In genomic region chr18:370753-371615, GRCh38 we compare ENCODE assay signal across 19 cellular contexts.
A peak's percentile ranks its signal among the peaks of the same experiment; 100 is the strongest.
DNase-seq lines count a peak whose midpoint lies in the region; ATAC-seq, FAIRE-seq and TF ChIP-seq lines count a peak whose summit lies in the region.
"Had no signal": no experiment of that assay in that cellular context is flagged by ENCODE, and none has a peak within 500 bp of the region (broad histone marks: within the 10 kb centered on the region; RNA-seq: fewer than 3 reads in every experiment).

No MANE protein-coding gene starts in this region.

- TF ChIP-seq CTCF in astrocyte (IDR thresholded peaks at IDR 0.05; ENCODE audit: insufficient read depth, low read depth, low read length) = no peak

- WGBS in right cardiac atrium = 44% methylated on average over 5 of the region's 5 CpGs

- peak; percentile 42 for DNase-seq in EH (ENCODE audit: low read depth)
- DNase-seq in astrocyte (ENCODE audit: low read depth) = no peak
- DNase-seq in right cardiac atrium = no peak
- no peak for DNase-seq in stimulated activated naive B cell treated with anti-CD40 and anti-IgM and Interleukin-4, amounts not matched to agents 10 μg/mL and 1 μg/mL and 100 μg/mL, for 72 hours
- DNase-seq in activated CD4-positive, alpha-beta T cell treated with anti-CD3 and anti-CD28 coated beads for 1 hour = no peak
- DNase-seq: activated CD8-positive, alpha-beta T cell treated with anti-CD3 and anti-CD28 coated beads, Interleukin-2, amount 10 ng/mL, durations not matched to agents 7 days and 5 days; DMS79; effector memory CD4-positive, alpha-beta T cell; foreskin melanocyte; natural killer cell; NCI-H1092 treated with DMSO at 0.1 percent for 48 hours; NCI-H774; RPMI8226; T-helper 1 cell had no signal

- H3K27me3 Mint-ChIP-seq in astrocyte (ENCODE audit: low read depth, unreplicated experiment) = peaks cover 2% of the 10 kb centered on the region
- peaks cover 2 to 8% of the 10 kb centered on the region in 2 donors for H3K27me3 Mint-ChIP-seq in stimulated activated naive B cell treated with anti-CD40 and anti-IgM and Interleukin-4, amounts not matched to agents 10 μg/mL and 1 μg/mL and 100 μg/mL, for 72 hours

- H2AFZ ChIP-seq in astrocyte (ENCODE audit: low read depth, low read length) = no peak overlapping the region

- intact Hi-C loops in right cardiac atrium (cut with DNase I) = no loop called here

- peaks cover 6% of the 10 kb centered on the region for H3K4me1 ChIP-seq in astrocyte (ENCODE audit: insufficient read depth, low read length)
- peaks cover 6% of the 10 kb centered on the region for H3K4me1 ChIP-seq in right cardiac atrium (ENCODE audit: control insufficient read depth, insufficient read depth, low read length)

- no peaks in the 10 kb centered on the region for H3K36me3 Mint-ChIP-seq in astrocyte (ENCODE audit: low read depth, unreplicated experiment)
- H3K36me3 Mint-ChIP-seq in stimulated activated naive B cell treated with anti-CD40 and anti-IgM and Interleukin-4, amounts not matched to agents 10 μg/mL and 1 μg/mL and 100 μg/mL, for 72 hours = no peaks in the 10 kb centered on the region
- H3K36me3 Mint-ChIP-seq: natural killer cell had no signal

- peak; percentile 32 for FAIRE-seq in astrocyte (lab: Jason Lieb, UNC)
- FAIRE-seq: K562 had no signal

- no peaks in the 10 kb centered on the region for H3K79me2 ChIP-seq in astrocyte (ENCODE audit: insufficient read depth, low read length)

- no peak overlapping the region for H3K4me3 ChIP-seq in astrocyte (ENCODE audit: insufficient read depth, low read depth, low read length)
- H3K4me3 ChIP-seq in right cardiac atrium (ENCODE audit: low read length) = no peak overlapping the region
- H3K4me3 ChIP-seq: K562 had no signal

- H3K9me3 ChIP-seq in astrocyte (ENCODE audit: insufficient read depth, low read depth, low read length) = no peaks in the 10 kb centered on the region
- no peaks in the 10 kb centered on the region for H3K9me3 ChIP-seq in right cardiac atrium (ENCODE audit: control insufficient read depth, low read length)

- H3K4me3 Mint-ChIP-seq in astrocyte (ENCODE audit: unreplicated experiment) = no peak overlapping the region
- H3K4me3 Mint-ChIP-seq in stimulated activated naive B cell treated with anti-CD40 and anti-IgM and Interleukin-4, amounts not matched to agents 10 μg/mL and 1 μg/mL and 100 μg/mL, for 72 hours = peak overlapping the region in 1 of 2 donors; percentile 7
- H3K4me3 Mint-ChIP-seq: activated CD8-positive, alpha-beta T cell treated with anti-CD3 and anti-CD28 coated beads, Interleukin-2, amount 10 ng/mL, durations not matched to agents 7 days and 5 days; activated T-helper 1 cell treated with anti-CD3 and anti-CD28 coated beads, Interleukin-12 subunit alpha, Interleukin-12 subunit beta, Interleukin-2, Interleukin-4 antibody, amounts not matched to agents 30 ng/mL and 10 ng/mL and 1 ng/mL, durations not matched to agents 14 hours and 24 hours and 36 hours; natural killer cell had no signal

- peaks cover 13% of the 10 kb centered on the region for H3K4me1 Mint-ChIP-seq in astrocyte (ENCODE audit: low read depth, unreplicated experiment)
- peaks cover 22 to 43% of the 10 kb centered on the region in 2 donors for H3K4me1 Mint-ChIP-seq in stimulated activated naive B cell treated with anti-CD40 and anti-IgM and Interleukin-4, amounts not matched to agents 10 μg/mL and 1 μg/mL and 100 μg/mL, for 72 hours
- H3K4me1 Mint-ChIP-seq: natural killer cell had no signal

- H3K9me3 Mint-ChIP-seq in astrocyte (ENCODE audit: unreplicated experiment) = peaks cover 2% of the 10 kb centered on the region
- no peaks in the 10 kb centered on the region for H3K9me3 Mint-ChIP-seq in stimulated activated naive B cell treated with anti-CD40 and anti-IgM and Interleukin-4, amounts not matched to agents 10 μg/mL and 1 μg/mL and 100 μg/mL, for 72 hours
- H3K9me3 Mint-ChIP-seq: activated T-helper 1 cell treated with anti-CD3 and anti-CD28 coated beads, Interleukin-12 subunit alpha, Interleukin-12 subunit beta, Interleukin-2, Interleukin-4 antibody, amounts not matched to agents 30 ng/mL and 10 ng/mL and 1 ng/mL, durations not matched to agents 14 hours and 24 hours and 36 hours; natural killer cell had no signal

- no peak overlapping the region for H3K27ac Mint-ChIP-seq in astrocyte (ENCODE audit: unreplicated experiment)
- H3K27ac Mint-ChIP-seq in stimulated activated naive B cell treated with anti-CD40 and anti-IgM and Interleukin-4, amounts not matched to agents 10 μg/mL and 1 μg/mL and 100 μg/mL, for 72 hours = no peak overlapping the region
- H3K27ac Mint-ChIP-seq: activated CD8-positive, alpha-beta T cell treated with anti-CD3 and anti-CD28 coated beads, Interleukin-2, amount 10 ng/mL, durations not matched to agents 7 days and 5 days; activated T-helper 1 cell treated with anti-CD3 and anti-CD28 coated beads, Interleukin-12 subunit alpha, Interleukin-12 subunit beta, Interleukin-2, Interleukin-4 antibody, amounts not matched to agents 30 ng/mL and 10 ng/mL and 1 ng/mL, durations not matched to agents 14 hours and 24 hours and 36 hours; natural killer cell had no signal

- ATAC-seq in right cardiac atrium = peak; percentile 32 to 57
- peak; percentile 13 to 17 for ATAC-seq in stimulated activated naive B cell treated with anti-CD40 and anti-IgM and Interleukin-4, amounts not matched to agents 10 μg/mL and 1 μg/mL and 100 μg/mL, for 72 hours (replicated peaks)
- no peak for ATAC-seq in GM19397 (IDR thresholded peaks at IDR 0.05; ENCODE audit: unreplicated experiment)
- ATAC-seq in GM19463 (IDR thresholded peaks at IDR 0.05; ENCODE audit: unreplicated experiment) = no peak
- no peak for ATAC-seq in HG03039 (IDR thresholded peaks at IDR 0.05; ENCODE audit: unreplicated experiment)
- ATAC-seq: activated CD8-positive, alpha-beta T cell treated with anti-CD3 and anti-CD28 coated beads, Interleukin-2, amount 10 ng/mL, durations not matched to agents 7 days and 5 days; K562; natural killer cell had no signal

- no peak overlapping the region for H3K27ac ChIP-seq in astrocyte (ENCODE audit: low read depth, low read length)
- no peak overlapping the region for H3K27ac ChIP-seq in right cardiac atrium (ENCODE audit: low read length)

- H4K20me1 ChIP-seq in astrocyte (ENCODE audit: insufficient read depth, low read length) = no peaks in the 10 kb centered on the region

- no peaks in the 10 kb centered on the region for H3K27me3 ChIP-seq in astrocyte (ENCODE audit: insufficient read depth, low read length)
- H3K27me3 ChIP-seq in right cardiac atrium (ENCODE audit: control insufficient read depth, insufficient read depth) = no peaks in the 10 kb centered on the region

- H3K4me2 ChIP-seq in astrocyte (ENCODE audit: low read length) = no peak overlapping the region

- no peak overlapping the region for H3K9ac ChIP-seq in astrocyte (ENCODE audit: low read length)

- no peaks in the 10 kb centered on the region for H3K36me3 ChIP-seq in astrocyte (ENCODE audit: insufficient read depth, low read length)

Comparison
In these comparisons a context has a peak if more than half of its experiments do, and no peak if none do; other contexts are left out.
1. ATAC-seq: peak in right cardiac atrium (2 of 2) and stimulated activated naive B cell treated with anti-CD40 and anti-IgM and Interleukin-4, amounts not matched to agents 10 μg/mL and 1 μg/mL and 100 μg/mL, for 72 hours (2 of 2); none in GM19397 (single experiment), GM19463 (single experiment) and HG03039 (single experiment).